In the genomic region with DNA sequence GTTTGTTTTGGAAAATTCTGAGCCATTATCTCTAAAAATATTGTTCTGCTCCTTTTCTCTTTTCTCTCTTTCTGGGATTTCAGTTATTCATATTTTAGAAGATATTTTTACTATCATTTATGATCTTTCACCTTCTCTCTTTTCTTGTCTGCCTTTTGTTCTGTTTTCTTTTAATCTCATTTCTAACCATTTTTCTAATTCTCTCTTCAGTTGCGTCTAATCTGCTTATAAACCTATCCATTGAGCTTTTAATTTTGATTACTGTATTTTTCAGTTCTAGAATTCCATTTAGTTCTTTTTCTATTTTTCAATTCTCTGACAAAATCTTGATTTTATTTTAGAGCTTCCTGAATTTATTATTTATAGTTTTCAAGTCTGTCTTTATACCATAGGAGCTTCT, we compare ENCODE assay signal across 12 cellular contexts. TPM values are rescaled to one million over a fixed set of nuclear protein-coding genes. Genes with fewer than 3 reads are reported as not detected.
"Had no signal": no experiment of that assay in that cellular context is flagged by ENCODE, and none has a peak within 500 bp of the region (broad histone marks: within the 10 kb centered on the region; RNA-seq: fewer than 3 reads in every experiment).

No MANE protein-coding gene starts in this region.

- ATAC-seq: GM23338, HCT116 had no signal

- H3K9me3 ChIP-seq: HAP-1 had no signal

- H3K27ac ChIP-seq: GM23248 had no signal

- H3K9ac ChIP-seq: GM23248 had no signal

- H3K36me3 ChIP-seq: HAP-1 had no signal

- FAIRE-seq: H1, H54 had no signal

- H3K4me3 ChIP-seq: GM23248, GM23338, HAP-1 had no signal

- H3K4me2 ChIP-seq: GM23338 had no signal

- DNase-seq: GM23248, GOT3, H7, H9, HCEC 1CT, HFFc6 had no signal

- H2AFZ ChIP-seq: GM23248, GM23338 had no signal

RNA-seq across cellular contexts. Expression of a gene that starts 42.2 kb away (rescaled TPM):
- total RNA-seq: H1, H4, H7, H9 had no signal
- polyA plus RNA-seq: H1 had no signal
